ENCODE assay signal across 8 cellular contexts in the genomic region with DNA sequence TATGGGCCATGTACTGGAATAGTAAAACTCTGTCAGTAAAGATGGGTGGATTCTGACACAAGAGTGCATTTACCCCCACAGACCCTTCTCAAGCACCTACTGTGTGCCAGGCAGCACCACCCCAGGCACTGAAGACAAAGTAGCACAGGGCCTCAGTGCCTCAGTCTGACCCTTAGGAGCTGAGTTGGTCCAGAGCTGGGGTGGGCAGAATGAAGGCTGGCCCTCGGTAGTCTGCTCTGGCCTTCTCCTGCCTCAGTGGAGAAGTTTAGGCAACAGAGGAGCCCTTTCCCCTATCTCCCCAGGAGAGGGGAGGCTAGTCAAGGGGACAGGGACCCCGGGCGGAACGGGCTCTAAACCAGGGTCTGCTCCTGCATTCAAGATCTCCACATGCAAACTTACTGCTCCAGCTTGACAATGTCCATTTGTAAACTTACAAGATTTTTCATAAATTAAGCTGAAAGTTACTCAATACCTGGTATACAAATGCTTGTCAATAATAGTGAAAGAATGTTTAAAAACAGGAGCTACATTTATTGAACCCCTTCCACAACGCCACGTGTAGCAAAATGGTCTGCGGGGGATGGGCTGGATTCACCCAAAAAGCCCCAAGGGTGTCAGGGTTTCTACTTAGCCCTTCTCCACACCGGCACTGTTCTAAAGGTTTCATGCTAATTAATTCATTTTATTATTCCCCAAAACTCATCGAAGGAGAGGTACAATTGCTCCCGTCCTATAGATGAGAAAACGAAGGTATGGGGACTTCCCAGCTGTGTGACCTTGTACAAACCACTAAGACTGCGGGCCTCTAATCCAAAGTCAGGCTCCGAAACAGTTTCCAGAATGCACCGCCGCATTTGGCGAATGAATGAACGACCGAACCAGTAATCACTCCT. TPM values are rescaled to one million over a fixed set of nuclear protein-coding genes. Genes with fewer than 3 reads are reported as not detected.
DNase-seq lines count a peak whose midpoint lies in the region; ATAC-seq and TF ChIP-seq lines count a peak whose summit lies in the region.

No MANE protein-coding gene starts in this region.

- H2BK12ac ChIP-seq in mesenchymal stem cell (ENCODE audit: low read length in 2 of 2), result peak overlapping the region in 1 of 2 experiments; percentile 16

- no peaks in the 10 kb centered on the region for H3K9me3 ChIP-seq in NT2/D1 (ENCODE audit: insufficient read depth, low read length)
- H3K9me3 ChIP-seq in body of pancreas, result no peaks in the 10 kb centered on the region
- H3K9me3 ChIP-seq in mesenchymal stem cell (ENCODE audit: control insufficient read depth, low read length), result no peaks in the 10 kb centered on the region

- ATAC-seq in body of pancreas (no peak), HG03521 (IDR thresholded peaks at IDR 0.05; ENCODE audit: unreplicated experiment) (no peak)

- H3K27me3 ChIP-seq in NT2/D1 (ENCODE audit: insufficient read depth, insufficient read length) (no peaks in the 10 kb centered on the region), body of pancreas (no peaks in the 10 kb centered on the region), mesenchymal stem cell (ENCODE audit: control insufficient read depth in 1 of 2, insufficient read depth in 1 of 2, low read length in 2 of 2) (no peaks in the 10 kb centered on the region)

- WGBS in body of pancreas, 2 donors, result 5 to 9% methylated on average over 15 to 18 of the region's 18 CpGs
- WGBS in mesenchymal stem cell, result 8% methylated on average over 17 of the region's 18 CpGs

- no peaks in the 10 kb centered on the region for H3K9me3 Mint-ChIP-seq in T-helper 1 cell treated with Interleukin-12 subunit alpha and Interleukin-12 subunit beta and Interleukin-4 antibody, amounts not matched to agents 30 μg/mL and 1 μg/mL, for 36 hours

- peak overlapping the region; percentile 88 for H3K4me3 Mint-ChIP-seq in T-helper 1 cell treated with Interleukin-12 subunit alpha and Interleukin-12 subunit beta and Interleukin-4 antibody, amounts not matched to agents 30 μg/mL and 1 μg/mL, for 36 hours

- DNase-seq in T-helper 1 cell, result no peak
- DNase-seq in NT2/D1 (ENCODE audit: low read depth, low spot score), result no peak
- DNase-seq in body of pancreas, result no peak
- DNase-seq in mesenchymal stem cell, result no peak
- DNase-seq in substantia nigra (lab: John Stamatoyannopoulos, UW), result no peak
- DNase-seq in amniotic stem cell (lab: John Stamatoyannopoulos, UW), result no peak

- no peak overlapping the region for H2BK120ac ChIP-seq in mesenchymal stem cell (ENCODE audit: low read depth, low read length)

- H3K9ac ChIP-seq in NT2/D1 (ENCODE audit: insufficient read length, low read depth) (peak overlapping the region; percentile 90), mesenchymal stem cell (ENCODE audit: low read length) (peak overlapping the region; percentile 99)

- H3K27ac ChIP-seq in body of pancreas, result peak overlapping the region; percentile 86 to 99 (median 96)
- H3K27ac ChIP-seq in mesenchymal stem cell (ENCODE audit: low read length, poor library complexity, severe bottlenecking), result peak overlapping the region; percentile 70
- peak overlapping the region; percentile 95 for H3K27ac ChIP-seq in substantia nigra (ENCODE audit: low read depth, low read length, poor library complexity, severe bottlenecking)

- H4K8ac ChIP-seq in mesenchymal stem cell (ENCODE audit: low read length), result no peak overlapping the region

- peak overlapping the region in 1 of 2 experiments; percentile 94 for H3K14ac ChIP-seq in mesenchymal stem cell (ENCODE audit: low read length in 2 of 2)

- intact Hi-C loops in body of pancreas (cut with DNase I), result no loop called here

- peak overlapping the region; percentile 93 for H3K27ac Mint-ChIP-seq in T-helper 1 cell treated with Interleukin-12 subunit alpha and Interleukin-12 subunit beta and Interleukin-4 antibody, amounts not matched to agents 30 μg/mL and 1 μg/mL, for 36 hours

- H3K36me3 ChIP-seq in NT2/D1 (ENCODE audit: insufficient read depth, insufficient read length, low read length), result peaks cover 42% of the 10 kb centered on the region
- peaks cover 0 to 2% of the 10 kb centered on the region in 2 donors for H3K36me3 ChIP-seq in body of pancreas (replicated peaks in 1 of 2; ENCODE audit: insufficient read depth in 1 of 2, low read depth in 2 of 2)
- peaks cover 19 to 21% of the 10 kb centered on the region in 2 experiments for H3K36me3 ChIP-seq in mesenchymal stem cell (ENCODE audit: control insufficient read depth in 1 of 2, insufficient read depth in 2 of 2, low read depth in 1 of 2, low read length in 2 of 2)

- no peak for TF ChIP-seq CTCF in body of pancreas (IDR thresholded peaks at IDR 0.05)

- H3K18ac ChIP-seq in mesenchymal stem cell (ENCODE audit: low read depth in 1 of 2, low read length in 2 of 2), result peak overlapping the region; percentile 94 to 96

- H3K23ac ChIP-seq in mesenchymal stem cell (ENCODE audit: low read length in 2 of 2), result peak overlapping the region in 1 of 2 experiments; percentile 90

- peak overlapping the region; percentile 74 to 95 for H3K4ac ChIP-seq in mesenchymal stem cell (ENCODE audit: low read depth in 1 of 2, low read length in 2 of 2)

- peaks cover 4% of the 10 kb centered on the region for H3K36me3 Mint-ChIP-seq in T-helper 1 cell treated with Interleukin-12 subunit alpha and Interleukin-12 subunit beta and Interleukin-4 antibody, amounts not matched to agents 30 μg/mL and 1 μg/mL, for 36 hours (ENCODE audit: low read depth)

- no peak for TF ChIP-seq POLR2A in body of pancreas (IDR thresholded peaks at IDR 0.05)

- H3K4me3 ChIP-seq in NT2/D1 (ENCODE audit: insufficient read length, low read depth), result peak overlapping the region; percentile 78
- peak overlapping the region; percentile 54 to 89 for H3K4me3 ChIP-seq in body of pancreas
- peak overlapping the region; percentile 91 to 93 for H3K4me3 ChIP-seq in mesenchymal stem cell (ENCODE audit: insufficient read depth in 1 of 2, low read depth in 1 of 2, low read length in 2 of 2)

- no peaks in the 10 kb centered on the region for H3K27me3 Mint-ChIP-seq in T-helper 1 cell treated with Interleukin-12 subunit alpha and Interleukin-12 subunit beta and Interleukin-4 antibody, amounts not matched to agents 30 μg/mL and 1 μg/mL, for 36 hours (ENCODE audit: low read depth)

- H2BK5ac ChIP-seq in mesenchymal stem cell (ENCODE audit: low read depth, low read length, poor library complexity, severe bottlenecking), result no peak overlapping the region

- H4K91ac ChIP-seq in mesenchymal stem cell (ENCODE audit: low read length), result peak overlapping the region; percentile 76

- H2AK5ac ChIP-seq in mesenchymal stem cell (ENCODE audit: low read length, severe bottlenecking), result peak overlapping the region; percentile 17

- H3K4me1 ChIP-seq in NT2/D1 (ENCODE audit: insufficient read depth, insufficient read length) (peaks cover 19% of the 10 kb centered on the region), body of pancreas (peaks cover 47% of the 10 kb centered on the region), mesenchymal stem cell (ENCODE audit: control insufficient read depth, insufficient read depth, low read depth, low read length) (peaks cover 32% of the 10 kb centered on the region)

- no peak overlapping the region for H2AFZ ChIP-seq in mesenchymal stem cell (ENCODE audit: low read depth, low read length)

- H2BK15ac ChIP-seq in mesenchymal stem cell (ENCODE audit: low read depth, poor library complexity, severe bottlenecking), result no peak overlapping the region

- H3K79me1 ChIP-seq in mesenchymal stem cell (replicated peaks; ENCODE audit: low read length, poor library complexity, severe bottlenecking), result peaks cover 13% of the 10 kb centered on the region

- peak overlapping the region; percentile 78 for H3K4me2 ChIP-seq in mesenchymal stem cell (ENCODE audit: low read length, poor library complexity, severe bottlenecking)

- peaks cover 33% of the 10 kb centered on the region for H3K4me1 Mint-ChIP-seq in T-helper 1 cell treated with Interleukin-12 subunit alpha and Interleukin-12 subunit beta and Interleukin-4 antibody, amounts not matched to agents 30 μg/mL and 1 μg/mL, for 36 hours (ENCODE audit: low read depth)

RNA-seq across cellular contexts. Expression of gene VDAC1, which starts 1.5 kb away (rescaled TPM):
- 10 to 100 TPM; 37.6 to 65.1 TPM for total RNA-seq in body of pancreas
- polyA plus RNA-seq in mesenchymal stem cell (2013, experiment 1 of 2), result 183 TPM
- 184 TPM for polyA plus RNA-seq in mesenchymal stem cell (2013, experiment 2 of 2)

RNA-seq across cellular contexts. Expression of gene C5orf15, which starts 34.9 kb away (rescaled TPM):
- total RNA-seq in body of pancreas, result 10 to 100 TPM; 20.4 to 28.0 TPM
- polyA plus RNA-seq in mesenchymal stem cell (2013, experiment 1 of 2), result 132 TPM
- polyA plus RNA-seq in mesenchymal stem cell (2013, experiment 2 of 2), result 138 TPM
